Comparison of ENCODE assay signal across 9 cellular contexts in genomic region chr10:59865101-59865500, GRCh38. TPM values are rescaled to one million over a fixed set of nuclear protein-coding genes. Genes with fewer than 3 reads are reported as not detected.
A peak's percentile ranks its signal among the peaks of the same experiment; 100 is the strongest.
DNase-seq lines count a peak whose midpoint lies in the region; ATAC-seq and TF ChIP-seq lines count a peak whose summit lies in the region.
"Had no signal": no experiment of that assay in that cellular context is flagged by ENCODE, and none has a peak within 500 bp of the region (broad histone marks: within the 10 kb centered on the region; RNA-seq: fewer than 3 reads in every experiment).

No MANE protein-coding gene starts in this region.

- H3K9ac ChIP-seq in SU-DHL-6 (ENCODE audit: low read length), result no peak overlapping the region

- H3K9me3 ChIP-seq in SU-DHL-6 (ENCODE audit: insufficient read depth, low read length), result no peaks in the 10 kb centered on the region
- H3K9me3 ChIP-seq in cardiac muscle cell (ENCODE audit: low read depth), result no peaks in the 10 kb centered on the region

- peaks cover 98% of the 10 kb centered on the region for H3K79me2 ChIP-seq in SU-DHL-6 (ENCODE audit: insufficient read depth, low read length)

- H3K9me3 Mint-ChIP-seq in stimulated activated naive B cell treated with anti-CD40 and anti-IgM and Interleukin-4, amounts not matched to agents 10 μg/mL and 1 μg/mL and 100 μg/mL, for 72 hours, result no peaks in the 10 kb centered on the region

- H3K27ac ChIP-seq in SU-DHL-6 (ENCODE audit: low read depth, low read length), result no peak overlapping the region
- H3K27ac ChIP-seq in cardiac muscle cell, result no peak overlapping the region
- H3K27ac ChIP-seq: SK-N-MC had no signal

- peak overlapping the region; percentile 17 for H3K27ac Mint-ChIP-seq in stimulated activated naive B cell treated with anti-CD40 and anti-IgM and Interleukin-4, amounts not matched to agents 10 μg/mL and 1 μg/mL and 100 μg/mL, for 72 hours

- H3K4me3 Mint-ChIP-seq in stimulated activated naive B cell treated with anti-CD40 and anti-IgM and Interleukin-4, amounts not matched to agents 10 μg/mL and 1 μg/mL and 100 μg/mL, for 72 hours, result peak overlapping the region in 1 of 2 donors; percentile 51

- peaks cover 21% of the 10 kb centered on the region; the same call in 1 of the 2 replicates for H4K20me1 ChIP-seq in SU-DHL-6 (ENCODE audit: low read depth, low read length)

- peak overlapping the region; percentile 9 for H3K4me2 ChIP-seq in SU-DHL-6 (ENCODE audit: low read depth, low read length, poor library complexity, severe bottlenecking)

- H3K36me3 ChIP-seq in SU-DHL-6 (ENCODE audit: low read length) (no peaks in the 10 kb centered on the region), cardiac muscle cell (no peaks in the 10 kb centered on the region)

- no peaks in the 10 kb centered on the region for H3K27me3 Mint-ChIP-seq in stimulated activated naive B cell treated with anti-CD40 and anti-IgM and Interleukin-4, amounts not matched to agents 10 μg/mL and 1 μg/mL and 100 μg/mL, for 72 hours

- no peak overlapping the region for H2AFZ ChIP-seq in SU-DHL-6 (ENCODE audit: low read depth, low read length, severe bottlenecking)

- H3K4me3 ChIP-seq in SU-DHL-6 (ENCODE audit: insufficient read depth, low read length, poor library complexity, severe bottlenecking) (no peak overlapping the region), cardiac muscle cell (no peak overlapping the region)
- H3K4me3 ChIP-seq: SK-N-MC had no signal

- H3K27me3 ChIP-seq in SU-DHL-6 (ENCODE audit: low read length) (no peaks in the 10 kb centered on the region), cardiac muscle cell (no peaks in the 10 kb centered on the region)

- H3K36me3 Mint-ChIP-seq in stimulated activated naive B cell treated with anti-CD40 and anti-IgM and Interleukin-4, amounts not matched to agents 10 μg/mL and 1 μg/mL and 100 μg/mL, for 72 hours, result peaks cover 2 to 16% of the 10 kb centered on the region in 2 donors

- DNase-seq in COR-L47 (lab: John Stamatoyannopoulos, UW), result peak; percentile 61
- peak; percentile 12 to 44 for DNase-seq in cardiac muscle cell (ENCODE audit: low read depth in 1 of 2, low spot score in 1 of 2)
- peak; percentile 5 for DNase-seq in stimulated activated naive B cell treated with anti-CD40 and anti-IgM and Interleukin-4, amounts not matched to agents 10 μg/mL and 1 μg/mL and 100 μg/mL, for 72 hours
- no peak for DNase-seq in T-helper 2 cell
- no peak for DNase-seq in DMS79 (lab: John Stamatoyannopoulos, UW)

- peak; percentile 74 for ATAC-seq in GM18870 (IDR thresholded peaks at IDR 0.05; ENCODE audit: unreplicated experiment)
- ATAC-seq in HG03139 (IDR thresholded peaks at IDR 0.05; ENCODE audit: unreplicated experiment), result peak; percentile 74
- peak; percentile 69 to 74 for ATAC-seq in stimulated activated naive B cell treated with anti-CD40 and anti-IgM and Interleukin-4, amounts not matched to agents 10 μg/mL and 1 μg/mL and 100 μg/mL, for 72 hours (replicated peaks)

- no peaks in the 10 kb centered on the region for H3K9me2 ChIP-seq in SU-DHL-6 (replicated peaks; ENCODE audit: insufficient read depth, low read length)

- peaks cover 46 to 63% of the 10 kb centered on the region in 2 donors for H3K4me1 Mint-ChIP-seq in stimulated activated naive B cell treated with anti-CD40 and anti-IgM and Interleukin-4, amounts not matched to agents 10 μg/mL and 1 μg/mL and 100 μg/mL, for 72 hours

- TF ChIP-seq CTCF in SU-DHL-6 (IDR thresholded peaks at IDR 0.05; ENCODE audit: insufficient read depth, low read length, poor library complexity, severe bottlenecking) (peak; percentile 58), cardiac muscle cell (IDR thresholded peaks at IDR 0.05; ENCODE audit: low read depth, low read length) (peak; percentile 26)

- no peaks in the 10 kb centered on the region; the same call in 1 of the 2 replicates for H3F3A ChIP-seq in SU-DHL-6 (ENCODE audit: insufficient read depth)

- H3K4me1 ChIP-seq in cardiac muscle cell (ENCODE audit: low read depth), result peaks cover 12% of the 10 kb centered on the region

RNA-seq across cellular contexts. Expression of gene CCDC6, which starts 41.3 kb away (rescaled TPM):
- 15.8 and 22.2 TPM in 2 replicates for total RNA-seq in cardiac muscle cell
- 11.0 and 14.5 TPM in 2 replicates for polyA plus RNA-seq in cardiac muscle cell

Comparison
In these comparisons a context has a peak if more than half of its experiments do, and no peak if none do; other contexts are left out.
1. DNase-seq: peak in COR-L47 (single experiment), cardiac muscle cell (2 of 2) and stimulated activated naive B cell treated with anti-CD40 and anti-IgM and Interleukin-4, amounts not matched to agents 10 μg/mL and 1 μg/mL and 100 μg/mL, for 72 hours (single experiment); none in T-helper 2 cell (0 of 5) and DMS79 (single experiment).
2. Peak in every context shown above with its lines, with median percentiles within 50 percentile points of each other: ATAC-seq.